18 cellular contexts compared by ENCODE assay signal in the genomic region with DNA sequence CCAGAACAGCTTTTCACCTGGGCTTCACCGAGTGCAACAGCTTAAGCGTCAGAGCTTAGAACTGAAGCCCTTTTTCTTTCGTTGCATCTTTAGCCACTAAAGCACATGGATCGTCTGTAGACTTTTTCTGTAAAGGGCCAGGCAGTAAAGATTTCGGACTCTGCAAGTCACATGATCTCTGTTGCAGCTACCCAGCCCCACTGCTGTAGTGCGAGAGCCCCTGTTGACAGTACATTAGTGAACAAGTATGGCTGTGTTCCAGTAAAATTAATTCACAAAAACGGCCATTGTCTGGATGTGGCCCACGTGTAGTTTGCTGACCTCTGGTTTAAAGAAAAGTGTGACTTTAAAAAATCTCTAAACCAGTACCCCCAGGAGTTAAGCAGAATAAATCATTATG. TPM values are rescaled to one million over a fixed set of nuclear protein-coding genes. Genes with fewer than 3 reads are reported as not detected.
A peak's percentile ranks its signal among the peaks of the same experiment; 100 is the strongest.
DNase-seq lines count a peak whose midpoint lies in the region.
"Had no signal": no experiment of that assay in that cellular context is flagged by ENCODE, and none has a peak within 500 bp of the region (broad histone marks: within the 10 kb centered on the region; RNA-seq: fewer than 3 reads in every experiment).

No MANE protein-coding gene starts in this region.

- no peak overlapping the region for H3K4me3 ChIP-seq in effector memory CD4-positive, alpha-beta T cell (ENCODE audit: insufficient read depth, low read depth, low read length, poor library complexity, severe bottlenecking)
- H3K4me3 ChIP-seq: BLaER1, GM12878 had no signal

- peaks cover 54% of the 10 kb centered on the region for H3K36me3 ChIP-seq in effector memory CD4-positive, alpha-beta T cell (ENCODE audit: control insufficient read depth, insufficient read depth, low read length)

- H3K27ac ChIP-seq in caudate nucleus (ENCODE audit: low read depth, low read length) = peak overlapping the region; percentile 15
- H3K27ac ChIP-seq in substantia nigra (ENCODE audit: low read depth, low read length, poor library complexity, severe bottlenecking) = peak overlapping the region; percentile 49
- no peak overlapping the region for H3K27ac ChIP-seq in effector memory CD4-positive, alpha-beta T cell (ENCODE audit: insufficient read depth, low read length, poor library complexity, severe bottlenecking)
- H3K27ac ChIP-seq: BLaER1 had no signal

- no peaks in the 10 kb centered on the region for H3K9me3 ChIP-seq in effector memory CD4-positive, alpha-beta T cell (ENCODE audit: control insufficient read depth, low read length)
- H3K9me3 ChIP-seq: BLaER1 had no signal

- H3K4me1 ChIP-seq in effector memory CD4-positive, alpha-beta T cell (ENCODE audit: control insufficient read depth, insufficient read depth, low read length, poor library complexity, severe bottlenecking) = no peaks in the 10 kb centered on the region
- H3K4me1 ChIP-seq: BLaER1 had no signal

- DNase-seq in COLO829 (ENCODE audit: low spot score) (peak; percentile 31), caudate nucleus (lab: John Stamatoyannopoulos, UW) (peak in 1 of 61 donors; percentile 19), inferior parietal cortex (ENCODE audit: extremely low spot score) (peak; percentile 4), substantia nigra (lab: John Stamatoyannopoulos, UW) (no peak), occipital lobe (lab: John Stamatoyannopoulos, UW) (no peak), SIG-M5 (lab: John Stamatoyannopoulos, UW) (no peak)
- no peak for DNase-seq in effector memory CD4-positive, alpha-beta T cell
- DNase-seq: 8988T; Calu3; CD4-positive, alpha-beta memory T cell; DMS 273 treated with DMSO at 0.1 percent for 48 hours; DMS53; DND-41; EL; H9 had no signal

- no peaks in the 10 kb centered on the region for H3K27me3 ChIP-seq in effector memory CD4-positive, alpha-beta T cell (replicated peaks; ENCODE audit: control insufficient read depth, insufficient read depth, low read length, poor library complexity, severe bottlenecking)
- H3K27me3 ChIP-seq: BLaER1 had no signal

RNA-seq across cellular contexts. Expression of a gene that starts 39.4 kb away (rescaled TPM):
- 39.8 TPM for total RNA-seq in occipital lobe

RNA-seq across cellular contexts. Expression of a gene that starts 39.7 kb away (rescaled TPM):
- total RNA-seq in occipital lobe = 10.5 TPM

RNA-seq across cellular contexts. Expression of a gene that starts 47.9 kb away (rescaled TPM):
- not detected for total RNA-seq in occipital lobe
- total RNA-seq: G401 had no signal

Comparison
In these comparisons a context has a peak if more than half of its experiments do, and no peak if none do; other contexts are left out.
1. DNase-seq: peak in COLO829 (single experiment) and inferior parietal cortex (single experiment); none in substantia nigra (0 of 49), occipital lobe (single experiment), effector memory CD4-positive, alpha-beta T cell (0 of 3) and SIG-M5 (single experiment).